ENCODE assay signal across 8 cellular contexts in the genomic region with DNA sequence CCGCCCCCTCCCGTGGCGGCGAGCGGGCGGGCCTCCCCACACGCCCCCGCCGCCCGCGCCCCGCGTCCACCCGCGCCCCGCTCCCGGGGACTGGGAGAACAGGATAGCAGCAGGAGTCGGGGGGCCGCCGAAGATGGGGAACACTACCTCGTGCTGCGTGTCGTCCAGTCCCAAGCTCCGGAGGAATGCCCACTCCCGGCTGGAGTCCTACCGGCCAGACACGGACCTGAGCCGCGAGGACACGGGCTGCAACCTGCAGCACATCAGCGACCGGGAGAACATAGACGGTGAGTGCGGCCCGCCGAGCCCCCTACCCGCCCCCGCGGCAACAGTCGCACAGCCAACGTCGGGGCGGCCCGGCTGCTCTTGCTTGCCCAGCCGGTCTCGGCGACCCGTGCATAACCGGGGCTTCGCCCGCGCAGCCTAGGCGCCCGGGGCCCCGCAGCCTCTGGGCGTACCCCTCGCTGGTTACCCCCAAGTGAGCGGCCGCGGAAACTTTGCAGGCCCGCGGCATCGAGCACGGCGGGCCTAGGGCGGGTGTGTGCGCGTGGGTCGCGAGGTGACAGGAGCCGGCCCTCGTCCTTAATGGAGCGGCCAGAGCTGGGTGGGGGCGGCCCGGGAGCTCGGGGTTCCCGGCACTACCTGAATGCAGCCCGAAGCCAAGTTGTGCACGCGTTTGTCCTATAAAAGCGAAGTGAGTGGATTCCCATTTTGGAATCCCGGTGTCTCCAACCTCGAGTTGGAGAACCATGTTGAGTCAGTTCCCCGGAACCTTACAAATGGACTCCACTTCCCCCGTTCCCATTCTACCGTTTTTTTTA. TPM values are rescaled to one million over a fixed set of nuclear protein-coding genes. Genes with fewer than 3 reads are reported as not detected.
DNase-seq lines count a peak whose midpoint lies in the region; ATAC-seq, FAIRE-seq and TF ChIP-seq lines count a peak whose summit lies in the region.

No MANE protein-coding gene starts in this region.

- FAIRE-seq in RCC 7860 (lab: Jason Lieb, UNC): no peak

- peak overlapping the region; percentile 84 to 93 (median 88) for H3K4me3 Mint-ChIP-seq in IgD-negative memory B cell
- H3K4me3 Mint-ChIP-seq in activated CD8-positive, alpha-beta T cell treated with anti-CD3 and anti-CD28 coated beads, Interleukin-2, amount 10 ng/mL, durations not matched to agents 7 days and 5 days: peak overlapping the region; percentile 83

- intact Hi-C loops in tibial artery (cut with DNase I; ENCODE audit: low total_unique reads): loop anchor here (5.0 to 10.0 kb wide), 3 partner anchors 68 to 225 kb away; a partner anchor contains a TSS

- no peaks in the 10 kb centered on the region for H3K9me3 Mint-ChIP-seq in IgD-negative memory B cell
- no peaks in the 10 kb centered on the region for H3K9me3 Mint-ChIP-seq in activated CD8-positive, alpha-beta T cell treated with anti-CD3 and anti-CD28 coated beads, Interleukin-2, amount 10 ng/mL, durations not matched to agents 7 days and 5 days (ENCODE audit: insufficient read depth)

- ATAC-seq in GM19467 (IDR thresholded peaks at IDR 0.05; ENCODE audit: unreplicated experiment): peak; percentile 5
- ATAC-seq in activated CD8-positive, alpha-beta T cell treated with anti-CD3 and anti-CD28 coated beads, Interleukin-2, amount 10 ng/mL, durations not matched to agents 7 days and 5 days: peak; percentile 21

- no peaks in the 10 kb centered on the region for H3K9me3 ChIP-seq in BE2C
- H3K9me3 ChIP-seq in endocrine pancreas (ENCODE audit: control insufficient read depth, low read length): no peaks in the 10 kb centered on the region
- no peaks in the 10 kb centered on the region for H3K9me3 ChIP-seq in mucosa of rectum (ENCODE audit: control insufficient read depth in 2 of 2, low read length in 2 of 2)
- no peaks in the 10 kb centered on the region for H3K9me3 ChIP-seq in tibial artery

- H3K27ac Mint-ChIP-seq in IgD-negative memory B cell: peak overlapping the region; percentile 33 to 79 (median 71)
- H3K27ac Mint-ChIP-seq in activated CD8-positive, alpha-beta T cell treated with anti-CD3 and anti-CD28 coated beads, Interleukin-2, amount 10 ng/mL, durations not matched to agents 7 days and 5 days: peak overlapping the region; percentile 72

- H3K36me3 Mint-ChIP-seq in IgD-negative memory B cell: no peaks in the 10 kb centered on the region
- H3K36me3 Mint-ChIP-seq in activated CD8-positive, alpha-beta T cell treated with anti-CD3 and anti-CD28 coated beads, Interleukin-2, amount 10 ng/mL, durations not matched to agents 7 days and 5 days (ENCODE audit: low read depth): peaks cover 19% of the 10 kb centered on the region

- H3K4me1 Mint-ChIP-seq in IgD-negative memory B cell: peaks cover 53 to 62% (median 61%) of the 10 kb centered on the region in 3 donors
- peaks cover 57% of the 10 kb centered on the region for H3K4me1 Mint-ChIP-seq in activated CD8-positive, alpha-beta T cell treated with anti-CD3 and anti-CD28 coated beads, Interleukin-2, amount 10 ng/mL, durations not matched to agents 7 days and 5 days (ENCODE audit: low read depth)

- H3K27me3 Mint-ChIP-seq in IgD-negative memory B cell: no peaks in the 10 kb centered on the region
- no peaks in the 10 kb centered on the region for H3K27me3 Mint-ChIP-seq in activated CD8-positive, alpha-beta T cell treated with anti-CD3 and anti-CD28 coated beads, Interleukin-2, amount 10 ng/mL, durations not matched to agents 7 days and 5 days (ENCODE audit: low read depth)

- H3K27me3 ChIP-seq in BE2C (no peaks in the 10 kb centered on the region), endocrine pancreas (ENCODE audit: control insufficient read depth, insufficient read depth, low read length) (no peaks in the 10 kb centered on the region), mucosa of rectum (ENCODE audit: control insufficient read depth in 2 of 2, insufficient read depth in 2 of 2, low read length in 2 of 2) (no peaks in the 10 kb centered on the region), tibial artery (no peaks in the 10 kb centered on the region)

- POLR2A ChIA-PET in activated CD8-positive, alpha-beta T cell treated with anti-CD3 and anti-CD28 coated beads, Interleukin-2, amount 10 ng/mL, durations not matched to agents 7 days and 5 days (lab: Charles Lee): interaction anchor here (0.8 kb wide), 1 partner anchor 14 kb away, joined by 4 read pairs; no protein-coding TSS in a partner anchor

- CTCF ChIA-PET in activated CD8-positive, alpha-beta T cell treated with anti-CD3 and anti-CD28 coated beads, Interleukin-2, amount 10 ng/mL, durations not matched to agents 7 days and 5 days (lab: Charles Lee): interaction anchor here (1.2 to 2.1 kb wide), 2 partner anchors 15 to 141 kb away, joined by 3 to 5 read pairs; no protein-coding TSS in a partner anchor

- H3K27ac ChIP-seq in mucosa of rectum (ENCODE audit: low read depth in 2 of 2, low read length in 2 of 2) (peak overlapping the region; percentile 13 to 20), tibial artery (peak overlapping the region; percentile 64 to 71)

- H3K9ac ChIP-seq in endocrine pancreas (ENCODE audit: control insufficient read depth, insufficient read depth, low read length) (peak overlapping the region; percentile 76), mucosa of rectum (ENCODE audit: low read depth in 1 of 2, low read length in 2 of 2) (peak overlapping the region; percentile 43 to 64)

- H3K4me3 ChIP-seq in BE2C (ENCODE audit: low read depth, low read length) (peak overlapping the region; percentile 77), endocrine pancreas (ENCODE audit: control insufficient read depth, insufficient read depth, low read length) (peak overlapping the region; percentile 73), mucosa of rectum (ENCODE audit: low read length in 2 of 2) (peak overlapping the region; percentile 73 to 78), tibial artery (peak overlapping the region; percentile 98)

- H3K4me1 ChIP-seq in BE2C (no peaks in the 10 kb centered on the region; the same call in none of the 2 replicates), endocrine pancreas (ENCODE audit: control insufficient read depth, insufficient read depth, low read length) (peaks cover 19% of the 10 kb centered on the region), mucosa of rectum (ENCODE audit: control insufficient read depth in 2 of 2, insufficient read depth in 2 of 2, low read length in 2 of 2) (peaks cover 19 to 23% of the 10 kb centered on the region in 2 donors), tibial artery (peaks cover 0 to 75% (median 42%) of the 10 kb centered on the region in 4 donors)

- TF ChIP-seq CTCF in BE2C (IDR thresholded peaks at IDR 0.05; ENCODE audit: low read depth, low read length) (no peak), tibial artery (IDR thresholded peaks at IDR 0.05) (no peak)

- DNase-seq in BE2C (peak; percentile 51), tibial artery (peak; percentile 30 to 68), RCC 7860 (ENCODE audit: low spot score) (no peak)
- DNase-seq in activated CD8-positive, alpha-beta T cell treated with anti-CD3 and anti-CD28 coated beads, Interleukin-2, amount 10 ng/mL, durations not matched to agents 7 days and 5 days: peak; percentile 49

- H3K36me3 ChIP-seq in BE2C (peaks cover 5% of the 10 kb centered on the region; the same call in 1 of the 2 replicates), endocrine pancreas (ENCODE audit: control insufficient read depth, insufficient read depth, low read length) (no peaks in the 10 kb centered on the region), mucosa of rectum (ENCODE audit: control insufficient read depth in 2 of 2, insufficient read depth in 2 of 2, low read length in 2 of 2) (no peaks in the 10 kb centered on the region), tibial artery (no peaks in the 10 kb centered on the region)

RNA-seq across cellular contexts. Expression of a gene that starts 0.8 kb away (rescaled TPM):
- polyA plus RNA-seq in BE2C (2012; ENCODE audit: insufficient read depth, insufficient read length, low read depth): 41.8 TPM
- 8.3 TPM for polyA plus RNA-seq in IgD-negative memory B cell
- 10 to 100 TPM; 55.6 to 64.1 TPM for total RNA-seq in activated CD8-positive, alpha-beta T cell treated with anti-CD3 and anti-CD28 coated beads, Interleukin-2, amount 10 ng/mL, durations not matched to agents 7 days and 5 days
